Comparison of ENCODE assay signal across 8 cellular contexts in genomic region chr16:54193656-54194007, GRCh38.
DNase-seq lines count a peak whose midpoint lies in the region; ATAC-seq, FAIRE-seq and TF ChIP-seq lines count a peak whose summit lies in the region.

No MANE protein-coding gene starts in this region.

- H3K9me3 ChIP-seq in AG04450 (ENCODE audit: control insufficient read depth, insufficient read depth, low read length) (peaks cover 13% of the 10 kb centered on the region; the same call in 1 of the 2 replicates), endothelial cell of umbilical vein (replicated peaks; ENCODE audit: control insufficient read depth, insufficient read depth, low read length) (no peaks in the 10 kb centered on the region), mesenchymal stem cell (ENCODE audit: control insufficient read depth, low read length) (no peaks in the 10 kb centered on the region), thoracic aorta (no peaks in the 10 kb centered on the region)

- H3K4me1 Mint-ChIP-seq in T-helper 2 cell treated with Interferon-gamma antibody and Interleukin-4, amounts not matched to agents 5 μg/mL and 100 μg/mL, for 36 hours (ENCODE audit: low read depth) = peaks cover 4% of the 10 kb centered on the region

- H4K8ac ChIP-seq in mesenchymal stem cell (ENCODE audit: low read length) = peak overlapping the region; percentile 70

- POLR2A ChIA-PET in AG04450 (lab: Yijun Ruan, JAX) = no interaction called here
- POLR2A ChIA-PET in endothelial cell of umbilical vein (lab: Charles Lee) = no interaction called here

- H3K4me3 ChIP-seq in AG04450 (ENCODE audit: low read depth, low read length) (no peak overlapping the region), endothelial cell of umbilical vein (replicated peaks in 1 of 3; ENCODE audit: insufficient read depth in 1 of 3, low read depth in 1 of 3, low read length in 3 of 3) (no peak overlapping the region), mesenchymal stem cell (ENCODE audit: insufficient read depth in 1 of 2, low read depth in 1 of 2, low read length in 2 of 2) (peak overlapping the region in 1 of 2 experiments; percentile 72), thoracic aorta (peak overlapping the region; percentile 69)

- peak overlapping the region in 1 of 2 experiments; percentile 46 for H3K18ac ChIP-seq in mesenchymal stem cell (ENCODE audit: low read depth in 1 of 2, low read length in 2 of 2)

- peaks cover 7% of the 10 kb centered on the region for H3K27me3 Mint-ChIP-seq in T-helper 2 cell treated with Interferon-gamma antibody and Interleukin-4, amounts not matched to agents 5 μg/mL and 100 μg/mL, for 36 hours (ENCODE audit: low read depth)

- H3K9me3 Mint-ChIP-seq in T-helper 2 cell treated with Interferon-gamma antibody and Interleukin-4, amounts not matched to agents 5 μg/mL and 100 μg/mL, for 36 hours = no peaks in the 10 kb centered on the region

- dilution Hi-C loops in endothelial cell of umbilical vein (cut with MboI; ENCODE audit: extremely low pct_ligation_motif_present, low sequenced_read_pairs) = no loop called here

- no peak overlapping the region for H2AK5ac ChIP-seq in mesenchymal stem cell (ENCODE audit: low read length, severe bottlenecking)

- H3K4me3 Mint-ChIP-seq in T-helper 2 cell treated with Interferon-gamma antibody and Interleukin-4, amounts not matched to agents 5 μg/mL and 100 μg/mL, for 36 hours = no peak overlapping the region

- no peak overlapping the region for H2BK12ac ChIP-seq in mesenchymal stem cell (ENCODE audit: low read length in 2 of 2)

- no peaks in the 10 kb centered on the region for H3K9me1 ChIP-seq in endothelial cell of umbilical vein (replicated peaks; ENCODE audit: control insufficient read depth, extremely low read depth, insufficient read depth, low read length)

- no peak overlapping the region for H3K14ac ChIP-seq in mesenchymal stem cell (ENCODE audit: low read length in 2 of 2)

- no peak for TF ChIP-seq POLR2A in endothelial cell of umbilical vein (IDR thresholded peaks at IDR 0.05; ENCODE audit: low read depth, low read length)

- H2AFZ ChIP-seq in endothelial cell of umbilical vein (ENCODE audit: low read depth, low read length) = peak overlapping the region; percentile 87
- H2AFZ ChIP-seq in mesenchymal stem cell (ENCODE audit: low read depth, low read length) = peak overlapping the region; percentile 58

- H3K4ac ChIP-seq in mesenchymal stem cell (ENCODE audit: low read depth in 1 of 2, low read length in 2 of 2) = no peak overlapping the region

- no peak overlapping the region for H2BK5ac ChIP-seq in mesenchymal stem cell (ENCODE audit: low read depth, low read length, poor library complexity, severe bottlenecking)

- BruUV-seq in endothelial cell of umbilical vein (replicated peaks; lab: Mats Ljungman, UMichigan) = no TSS peak

- ATAC-seq in GM18499 (IDR thresholded peaks at IDR 0.05; ENCODE audit: insufficient read depth, unreplicated experiment) (peak; percentile 70), HG02884 (IDR thresholded peaks at IDR 0.05; ENCODE audit: unreplicated experiment) (peak; percentile 82), thoracic aorta (ENCODE audit: insufficient number of reproducible peaks, low FRiP score, low read depth) (peak; percentile 76)

- 8% methylated on average over 17 of the region's 17 CpGs for WGBS in mesenchymal stem cell

- H3K27ac ChIP-seq in AG04450 (ENCODE audit: low read depth, low read length) (no peak overlapping the region), endothelial cell of umbilical vein (ENCODE audit: insufficient read depth, low read depth, low read length) (no peak overlapping the region), mesenchymal stem cell (ENCODE audit: low read length, poor library complexity, severe bottlenecking) (no peak overlapping the region), thoracic aorta (peak overlapping the region; percentile 55 to 62)

- CTCF ChIA-PET in AG04450 (lab: Charles Lee) (no interaction called here), endothelial cell of umbilical vein (lab: Charles Lee) (no interaction called here)

- no peaks in the 10 kb centered on the region for H3K79me1 ChIP-seq in mesenchymal stem cell (replicated peaks; ENCODE audit: low read length, poor library complexity, severe bottlenecking)

- H3K4me1 ChIP-seq in endothelial cell of umbilical vein (ENCODE audit: control insufficient read depth, extremely low read depth, insufficient read depth, low read length) (no peaks in the 10 kb centered on the region), mesenchymal stem cell (ENCODE audit: control insufficient read depth, insufficient read depth, low read depth, low read length) (peaks cover 6% of the 10 kb centered on the region), thoracic aorta (ENCODE audit: control insufficient read depth in 1 of 2, low read depth in 2 of 2) (peaks cover 6 to 9% of the 10 kb centered on the region in 2 donors)

- no peaks in the 10 kb centered on the region for H3K79me2 ChIP-seq in endothelial cell of umbilical vein (ENCODE audit: control insufficient read depth, insufficient read depth, low read length)

- no peak overlapping the region for H2BK15ac ChIP-seq in mesenchymal stem cell (ENCODE audit: low read depth, poor library complexity, severe bottlenecking)

- TF ChIP-seq CTCF in AG04450 (IDR thresholded peaks at IDR 0.05; ENCODE audit: low read depth, low read length) (peak; percentile 61), endothelial cell of umbilical vein (IDR thresholded peaks at IDR 0.05; ENCODE audit: extremely low read depth in 1 of 2, insufficient read depth in 1 of 2, low read depth in 1 of 2, low read length in 2 of 2) (peak; percentile 76 to 78), thoracic aorta (IDR thresholded peaks at IDR 0.05) (peak; percentile 83)

- H3K9ac ChIP-seq in endothelial cell of umbilical vein (replicated peaks; ENCODE audit: extremely low read depth, insufficient read depth, low read length) = no peak overlapping the region
- H3K9ac ChIP-seq in mesenchymal stem cell (ENCODE audit: low read length) = peak overlapping the region; percentile 83

- FAIRE-seq in endothelial cell of umbilical vein (lab: Jason Lieb, UNC) = peak; percentile 88

- H4K91ac ChIP-seq in mesenchymal stem cell (ENCODE audit: low read length) = no peak overlapping the region

- H3K27me3 ChIP-seq in AG04450 (ENCODE audit: control insufficient read depth, insufficient read depth, low read length) (peaks cover 7% of the 10 kb centered on the region), endothelial cell of umbilical vein (ENCODE audit: control insufficient read depth in 2 of 2, insufficient read depth in 2 of 2, low read length in 2 of 2) (no peaks in the 10 kb centered on the region), mesenchymal stem cell (ENCODE audit: control insufficient read depth in 1 of 2, insufficient read depth in 1 of 2, low read length in 2 of 2) (peaks cover 11 to 26% of the 10 kb centered on the region in 2 experiments), thoracic aorta (replicated peaks; ENCODE audit: insufficient read depth) (no peaks in the 10 kb centered on the region)

- no peaks in the 10 kb centered on the region for H3K36me3 Mint-ChIP-seq in T-helper 2 cell treated with Interferon-gamma antibody and Interleukin-4, amounts not matched to agents 5 μg/mL and 100 μg/mL, for 36 hours (ENCODE audit: low read depth)

- no peak overlapping the region for H3K27ac Mint-ChIP-seq in T-helper 2 cell treated with Interferon-gamma antibody and Interleukin-4, amounts not matched to agents 5 μg/mL and 100 μg/mL, for 36 hours

- H2BK120ac ChIP-seq in mesenchymal stem cell (ENCODE audit: low read depth, low read length) = no peak overlapping the region

- H3K36me3 ChIP-seq in endothelial cell of umbilical vein (ENCODE audit: control insufficient read depth in 2 of 2, extremely low read depth in 1 of 2, insufficient read depth in 2 of 2, low read length in 2 of 2) (no peaks in the 10 kb centered on the region), mesenchymal stem cell (ENCODE audit: control insufficient read depth in 1 of 2, insufficient read depth in 2 of 2, low read depth in 1 of 2, low read length in 2 of 2) (no peaks in the 10 kb centered on the region), thoracic aorta (no peaks in the 10 kb centered on the region)

- H3K23ac ChIP-seq in mesenchymal stem cell (ENCODE audit: low read length in 2 of 2) = no peak overlapping the region

- no peaks in the 10 kb centered on the region for H4K20me1 ChIP-seq in endothelial cell of umbilical vein (replicated peaks; ENCODE audit: control insufficient read depth, extremely low read depth, insufficient read depth, low read length)

- H3K4me2 ChIP-seq in endothelial cell of umbilical vein (ENCODE audit: insufficient read depth, low read length) = peak overlapping the region; percentile 8
- H3K4me2 ChIP-seq in mesenchymal stem cell (ENCODE audit: low read length, poor library complexity, severe bottlenecking) = no peak overlapping the region

- DNase-seq in AG04450 (ENCODE audit: low read depth, low spot score) (no peak), NCI-H1105 (lab: John Stamatoyannopoulos, UW) (peak; percentile 73), endothelial cell of umbilical vein (ENCODE audit: low read depth, low spot score) (peak; percentile 47), mesenchymal stem cell (peak; percentile 57), thoracic aorta (ENCODE audit: low spot score) (peak; percentile 33)
- DNase-seq in T-helper 2 cell treated with Interferon-gamma antibody and Interleukin-4, amounts not matched to agents 5 μg/mL and 100 μg/mL, for 36 hours (ENCODE audit: low spot score) = peak; percentile 21

- intact Hi-C loops in endothelial cell of umbilical vein (cut with micrococcal nuclease) = loop anchor here (2.0 kb wide), 1 partner anchor 763 kb away; no protein-coding TSS in a partner anchor

TF ChIP-seq in endothelial cell of umbilical vein, 7 proteins besides CTCF, POLR2A, EP300 and RAD21:
- TF ChIP-seq POLR2AphosphoS5 (IDR thresholded peaks at IDR 0.05; ENCODE audit: insufficient read depth, low read depth, low read length) (no peak), JUN (IDR thresholded peaks at IDR 0.05; ENCODE audit: borderline replicate concordance, insufficient read depth, insufficient read length, low read depth) (no peak), GATA2 (IDR thresholded peaks at IDR 0.05; ENCODE audit: insufficient read depth, insufficient read length, low read depth, low read length) (no peak), MAX (IDR thresholded peaks at IDR 0.05; ENCODE audit: insufficient read depth, insufficient read length) (no peak), EZH2 (IDR thresholded peaks at IDR 0.05; ENCODE audit: borderline replicate concordance, low read depth, low read length, severe bottlenecking) (no peak), MYC (IDR thresholded peaks at IDR 0.05; ENCODE audit: low read depth, low read length) (no peak), FOS (IDR thresholded peaks at IDR 0.05; ENCODE audit: borderline replicate concordance, insufficient read depth, low read length) (no peak)

Comparison
In these comparisons a context has a peak if more than half of its experiments do, and no peak if none do; other contexts are left out.
1. H3K27ac ChIP-seq: peak in thoracic aorta (2 of 2); none in AG04450 (single experiment), endothelial cell of umbilical vein (single experiment) and mesenchymal stem cell (single experiment).
2. Peak in every context shown above with its lines, with median percentiles within 50 percentile points of each other: CTCF ChIP-seq and ATAC-seq.